In the genomic region with DNA sequence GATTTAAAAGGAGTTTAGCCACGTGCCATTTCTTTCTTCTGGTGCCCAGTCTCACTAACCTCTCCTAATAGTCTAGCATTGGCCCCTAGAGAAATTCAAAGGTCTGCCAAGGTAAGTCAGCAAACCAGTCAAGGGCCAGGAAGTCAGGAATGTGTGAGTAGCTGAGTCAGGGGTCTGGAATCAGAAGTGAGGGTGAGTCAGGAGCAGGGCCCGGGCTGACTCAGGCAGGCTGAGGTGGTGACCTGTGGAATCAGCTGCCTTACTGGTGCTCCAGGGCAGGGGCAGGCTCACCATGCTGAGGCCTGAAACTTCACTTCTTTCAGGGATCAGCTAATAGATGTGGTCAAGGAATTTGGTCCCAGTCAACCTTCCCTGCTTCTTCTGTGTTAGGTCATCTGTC, we compare ENCODE assay signal across 1 cellular context.
TF ChIP-seq lines count a peak whose summit lies in the region.

No MANE protein-coding gene starts in this region.

TF ChIP-seq in HepG2, 621 proteins besides CTCF, POLR2A, EP300 and RAD21 (continued from another document):
- TF ChIP-seq, protein P1, sequence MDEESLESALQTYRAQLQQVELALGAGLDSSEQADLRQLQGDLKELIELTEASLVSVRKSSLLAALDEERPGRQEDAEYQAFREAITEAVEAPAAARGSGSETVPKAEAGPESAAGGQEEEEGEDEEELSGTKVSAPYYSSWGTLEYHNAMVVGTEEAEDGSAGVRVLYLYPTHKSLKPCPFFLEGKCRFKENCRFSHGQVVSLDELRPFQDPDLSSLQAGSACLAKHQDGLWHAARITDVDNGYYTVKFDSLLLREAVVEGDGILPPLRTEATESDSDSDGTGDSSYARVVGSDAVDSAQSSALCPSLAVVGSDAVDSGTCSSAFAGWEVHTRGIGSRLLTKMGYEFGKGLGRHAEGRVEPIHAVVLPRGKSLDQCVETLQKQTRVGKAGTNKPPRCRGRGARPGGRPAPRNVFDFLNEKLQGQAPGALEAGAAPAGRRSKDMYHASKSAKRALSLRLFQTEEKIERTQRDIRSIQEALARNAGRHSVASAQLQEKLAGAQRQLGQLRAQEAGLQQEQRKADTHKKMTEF (CRISPR knock-in tag; IDR thresholded peaks at IDR 0.05), result no peak
- TF ChIP-seq HOXA5 (CRISPR knock-in tag; IDR thresholded peaks at IDR 0.05), result no peak
- no peak for TF ChIP-seq KLF11 (CRISPR knock-in tag; IDR thresholded peaks at IDR 0.05)
- no peak for TF ChIP-seq RBM22 (optimal IDR thresholded peaks at IDR 0.05; ENCODE audit: low read length)
- TF ChIP-seq PHF21A (CRISPR knock-in tag; IDR thresholded peaks at IDR 0.05), result no peak
- 0 out of 2 replicates have a peak, but pooled peaks have one; percentile 38 for TF ChIP-seq ZNF670 (CRISPR knock-in tag; IDR thresholded peaks at IDR 0.05; ENCODE audit: borderline replicate concordance)
- TF ChIP-seq, protein P2, sequence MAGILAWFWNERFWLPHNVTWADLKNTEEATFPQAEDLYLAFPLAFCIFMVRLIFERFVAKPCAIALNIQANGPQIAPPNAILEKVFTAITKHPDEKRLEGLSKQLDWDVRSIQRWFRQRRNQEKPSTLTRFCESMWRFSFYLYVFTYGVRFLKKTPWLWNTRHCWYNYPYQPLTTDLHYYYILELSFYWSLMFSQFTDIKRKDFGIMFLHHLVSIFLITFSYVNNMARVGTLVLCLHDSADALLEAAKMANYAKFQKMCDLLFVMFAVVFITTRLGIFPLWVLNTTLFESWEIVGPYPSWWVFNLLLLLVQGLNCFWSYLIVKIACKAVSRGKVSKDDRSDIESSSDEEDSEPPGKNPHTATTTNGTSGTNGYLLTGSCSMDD (CRISPR knock-in tag; IDR thresholded peaks at IDR 0.05), result no peak
- TF ChIP-seq, protein P3, sequence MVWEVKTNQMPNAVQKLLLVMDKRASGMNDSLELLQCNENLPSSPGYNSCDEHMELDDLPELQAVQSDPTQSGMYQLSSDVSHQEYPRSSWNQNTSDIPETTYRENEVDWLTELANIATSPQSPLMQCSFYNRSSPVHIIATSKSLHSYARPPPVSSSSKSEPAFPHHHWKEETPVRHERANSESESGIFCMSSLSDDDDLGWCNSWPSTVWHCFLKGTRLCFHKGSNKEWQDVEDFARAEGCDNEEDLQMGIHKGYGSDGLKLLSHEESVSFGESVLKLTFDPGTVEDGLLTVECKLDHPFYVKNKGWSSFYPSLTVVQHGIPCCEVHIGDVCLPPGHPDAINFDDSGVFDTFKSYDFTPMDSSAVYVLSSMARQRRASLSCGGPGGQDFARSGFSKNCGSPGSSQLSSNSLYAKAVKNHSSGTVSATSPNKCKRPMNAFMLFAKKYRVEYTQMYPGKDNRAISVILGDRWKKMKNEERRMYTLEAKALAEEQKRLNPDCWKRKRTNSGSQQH (CRISPR knock-in tag; IDR thresholded peaks at IDR 0.05; ENCODE audit: low read depth), result no peak
- TF ChIP-seq, protein P4, sequence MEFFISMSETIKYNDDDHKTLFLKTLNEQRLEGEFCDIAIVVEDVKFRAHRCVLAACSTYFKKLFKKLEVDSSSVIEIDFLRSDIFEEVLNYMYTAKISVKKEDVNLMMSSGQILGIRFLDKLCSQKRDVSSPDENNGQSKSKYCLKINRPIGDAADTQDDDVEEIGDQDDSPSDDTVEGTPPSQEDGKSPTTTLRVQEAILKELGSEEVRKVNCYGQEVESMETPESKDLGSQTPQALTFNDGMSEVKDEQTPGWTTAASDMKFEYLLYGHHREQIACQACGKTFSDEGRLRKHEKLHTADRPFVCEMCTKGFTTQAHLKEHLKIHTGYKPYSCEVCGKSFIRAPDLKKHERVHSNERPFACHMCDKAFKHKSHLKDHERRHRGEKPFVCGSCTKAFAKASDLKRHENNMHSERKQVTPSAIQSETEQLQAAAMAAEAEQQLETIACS (CRISPR knock-in tag; IDR thresholded peaks at IDR 0.05), result no peak
- no peak for TF ChIP-seq ZNF335 (CRISPR knock-in tag; IDR thresholded peaks at IDR 0.05)
- TF ChIP-seq ZNF589 (CRISPR knock-in tag; conservative IDR thresholded peaks at IDR 0.05), result no peak
- TF ChIP-seq, protein P5, sequence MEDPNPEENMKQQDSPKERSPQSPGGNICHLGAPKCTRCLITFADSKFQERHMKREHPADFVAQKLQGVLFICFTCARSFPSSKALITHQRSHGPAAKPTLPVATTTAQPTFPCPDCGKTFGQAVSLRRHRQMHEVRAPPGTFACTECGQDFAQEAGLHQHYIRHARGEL (CRISPR knock-in tag; IDR thresholded peaks at IDR 0.05), result no peak
- TF ChIP-seq, protein P6, sequence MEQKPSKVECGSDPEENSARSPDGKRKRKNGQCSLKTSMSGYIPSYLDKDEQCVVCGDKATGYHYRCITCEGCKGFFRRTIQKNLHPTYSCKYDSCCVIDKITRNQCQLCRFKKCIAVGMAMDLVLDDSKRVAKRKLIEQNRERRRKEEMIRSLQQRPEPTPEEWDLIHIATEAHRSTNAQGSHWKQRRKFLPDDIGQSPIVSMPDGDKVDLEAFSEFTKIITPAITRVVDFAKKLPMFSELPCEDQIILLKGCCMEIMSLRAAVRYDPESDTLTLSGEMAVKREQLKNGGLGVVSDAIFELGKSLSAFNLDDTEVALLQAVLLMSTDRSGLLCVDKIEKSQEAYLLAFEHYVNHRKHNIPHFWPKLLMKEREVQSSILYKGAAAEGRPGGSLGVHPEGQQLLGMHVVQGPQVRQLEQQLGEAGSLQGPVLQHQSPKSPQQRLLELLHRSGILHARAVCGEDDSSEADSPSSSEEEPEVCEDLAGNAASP (CRISPR knock-in tag; IDR thresholded peaks at IDR 0.05; ENCODE audit: borderline replicate concordance), result peak; percentile 43; the same call in 1 of the 2 replicates
- TF ChIP-seq ZNF510 (CRISPR knock-in tag; IDR thresholded peaks at IDR 0.05; ENCODE audit: low read depth), result no peak
- TF ChIP-seq, protein P7, sequence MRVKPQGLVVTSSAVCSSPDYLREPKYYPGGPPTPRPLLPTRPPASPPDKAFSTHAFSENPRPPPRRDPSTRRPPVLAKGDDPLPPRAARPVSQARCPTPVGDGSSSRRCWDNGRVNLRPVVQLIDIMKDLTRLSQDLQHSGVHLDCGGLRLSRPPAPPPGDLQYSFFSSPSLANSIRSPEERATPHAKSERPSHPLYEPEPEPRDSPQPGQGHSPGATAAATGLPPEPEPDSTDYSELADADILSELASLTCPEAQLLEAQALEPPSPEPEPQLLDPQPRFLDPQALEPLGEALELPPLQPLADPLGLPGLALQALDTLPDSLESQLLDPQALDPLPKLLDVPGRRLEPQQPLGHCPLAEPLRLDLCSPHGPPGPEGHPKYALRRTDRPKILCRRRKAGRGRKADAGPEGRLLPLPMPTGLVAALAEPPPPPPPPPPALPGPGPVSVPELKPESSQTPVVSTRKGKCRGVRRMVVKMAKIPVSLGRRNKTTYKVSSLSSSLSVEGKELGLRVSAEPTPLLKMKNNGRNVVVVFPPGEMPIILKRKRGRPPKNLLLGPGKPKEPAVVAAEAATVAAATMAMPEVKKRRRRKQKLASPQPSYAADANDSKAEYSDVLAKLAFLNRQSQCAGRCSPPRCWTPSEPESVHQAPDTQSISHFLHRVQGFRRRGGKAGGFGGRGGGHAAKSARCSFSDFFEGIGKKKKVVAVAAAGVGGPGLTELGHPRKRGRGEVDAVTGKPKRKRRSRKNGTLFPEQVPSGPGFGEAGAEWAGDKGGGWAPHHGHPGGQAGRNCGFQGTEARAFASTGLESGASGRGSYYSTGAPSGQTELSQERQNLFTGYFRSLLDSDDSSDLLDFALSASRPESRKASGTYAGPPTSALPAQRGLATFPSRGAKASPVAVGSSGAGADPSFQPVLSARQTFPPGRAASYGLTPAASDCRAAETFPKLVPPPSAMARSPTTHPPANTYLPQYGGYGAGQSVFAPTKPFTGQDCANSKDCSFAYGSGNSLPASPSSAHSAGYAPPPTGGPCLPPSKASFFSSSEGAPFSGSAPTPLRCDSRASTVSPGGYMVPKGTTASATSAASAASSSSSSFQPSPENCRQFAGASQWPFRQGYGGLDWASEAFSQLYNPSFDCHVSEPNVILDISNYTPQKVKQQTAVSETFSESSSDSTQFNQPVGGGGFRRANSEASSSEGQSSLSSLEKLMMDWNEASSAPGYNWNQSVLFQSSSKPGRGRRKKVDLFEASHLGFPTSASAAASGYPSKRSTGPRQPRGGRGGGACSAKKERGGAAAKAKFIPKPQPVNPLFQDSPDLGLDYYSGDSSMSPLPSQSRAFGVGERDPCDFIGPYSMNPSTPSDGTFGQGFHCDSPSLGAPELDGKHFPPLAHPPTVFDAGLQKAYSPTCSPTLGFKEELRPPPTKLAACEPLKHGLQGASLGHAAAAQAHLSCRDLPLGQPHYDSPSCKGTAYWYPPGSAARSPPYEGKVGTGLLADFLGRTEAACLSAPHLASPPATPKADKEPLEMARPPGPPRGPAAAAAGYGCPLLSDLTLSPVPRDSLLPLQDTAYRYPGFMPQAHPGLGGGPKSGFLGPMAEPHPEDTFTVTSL (CRISPR knock-in tag; IDR thresholded peaks at IDR 0.05; ENCODE audit: borderline replicate concordance), result peak; percentile 54; the same call in 1 of the 2 replicates
- TF ChIP-seq CAMTA2 (CRISPR knock-in tag; IDR thresholded peaks at IDR 0.05; ENCODE audit: borderline replicate concordance), result no peak
- TF ChIP-seq ZNF547 (CRISPR knock-in tag; IDR thresholded peaks at IDR 0.05), result no peak
- no peak for TF ChIP-seq ZNF253 (CRISPR knock-in tag; IDR thresholded peaks at IDR 0.05; ENCODE audit: borderline replicate concordance)
- no peak for TF ChIP-seq KLF9 (CRISPR knock-in tag; IDR thresholded peaks at IDR 0.05; ENCODE audit: low read depth)
- TF ChIP-seq, protein P8, sequence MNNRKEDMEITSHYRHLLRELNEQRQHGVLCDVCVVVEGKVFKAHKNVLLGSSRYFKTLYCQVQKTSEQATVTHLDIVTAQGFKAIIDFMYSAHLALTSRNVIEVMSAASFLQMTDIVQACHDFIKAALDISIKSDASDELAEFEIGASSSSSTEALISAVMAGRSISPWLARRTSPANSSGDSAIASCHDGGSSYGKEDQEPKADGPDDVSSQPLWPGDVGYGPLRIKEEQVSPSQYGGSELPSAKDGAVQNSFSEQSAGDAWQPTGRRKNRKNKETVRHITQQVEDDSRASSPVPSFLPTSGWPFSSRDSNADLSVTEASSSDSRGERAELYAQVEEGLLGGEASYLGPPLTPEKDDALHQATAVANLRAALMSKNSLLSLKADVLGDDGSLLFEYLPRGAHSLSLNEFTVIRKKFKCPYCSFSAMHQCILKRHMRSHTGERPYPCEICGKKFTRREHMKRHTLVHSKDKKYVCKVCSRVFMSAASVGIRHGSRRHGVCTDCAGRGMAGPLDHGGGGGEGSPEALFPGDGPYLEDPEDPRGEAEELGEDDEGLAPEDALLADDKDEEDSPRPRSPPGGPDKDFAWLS (CRISPR knock-in tag; IDR thresholded peaks at IDR 0.05; ENCODE audit: borderline replicate concordance), result no peak
- no peak for TF ChIP-seq ZC3H13 (CRISPR knock-in tag; IDR thresholded peaks at IDR 0.05)
- TF ChIP-seq ZNF207 (IDR thresholded peaks at IDR 0.05; ENCODE audit: borderline replicate concordance), result no peak
- no peak for TF ChIP-seq JARID2 (CRISPR knock-in tag; IDR thresholded peaks at IDR 0.05; ENCODE audit: insufficient replicate concordance)
- TF ChIP-seq, protein P9, sequence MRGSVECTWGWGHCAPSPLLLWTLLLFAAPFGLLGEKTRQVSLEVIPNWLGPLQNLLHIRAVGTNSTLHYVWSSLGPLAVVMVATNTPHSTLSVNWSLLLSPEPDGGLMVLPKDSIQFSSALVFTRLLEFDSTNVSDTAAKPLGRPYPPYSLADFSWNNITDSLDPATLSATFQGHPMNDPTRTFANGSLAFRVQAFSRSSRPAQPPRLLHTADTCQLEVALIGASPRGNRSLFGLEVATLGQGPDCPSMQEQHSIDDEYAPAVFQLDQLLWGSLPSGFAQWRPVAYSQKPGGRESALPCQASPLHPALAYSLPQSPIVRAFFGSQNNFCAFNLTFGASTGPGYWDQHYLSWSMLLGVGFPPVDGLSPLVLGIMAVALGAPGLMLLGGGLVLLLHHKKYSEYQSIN (CRISPR knock-in tag; IDR thresholded peaks at IDR 0.05; ENCODE audit: borderline replicate concordance), result no peak
- TF ChIP-seq, protein P10, sequence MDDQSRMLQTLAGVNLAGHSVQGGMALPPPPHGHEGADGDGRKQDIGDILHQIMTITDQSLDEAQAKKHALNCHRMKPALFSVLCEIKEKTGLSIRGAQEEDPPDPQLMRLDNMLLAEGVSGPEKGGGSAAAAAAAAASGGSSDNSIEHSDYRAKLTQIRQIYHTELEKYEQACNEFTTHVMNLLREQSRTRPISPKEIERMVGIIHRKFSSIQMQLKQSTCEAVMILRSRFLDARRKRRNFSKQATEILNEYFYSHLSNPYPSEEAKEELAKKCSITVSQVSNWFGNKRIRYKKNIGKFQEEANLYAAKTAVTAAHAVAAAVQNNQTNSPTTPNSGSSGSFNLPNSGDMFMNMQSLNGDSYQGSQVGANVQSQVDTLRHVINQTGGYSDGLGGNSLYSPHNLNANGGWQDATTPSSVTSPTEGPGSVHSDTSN (CRISPR knock-in tag; IDR thresholded peaks at IDR 0.05; ENCODE audit: borderline replicate concordance), result no peak
- no peak for TF ChIP-seq ZNF563 (CRISPR knock-in tag; IDR thresholded peaks at IDR 0.05)
- no peak for TF ChIP-seq ZNF781 (CRISPR knock-in tag; IDR thresholded peaks at IDR 0.05; ENCODE audit: borderline replicate concordance, not compliant biosample characterization)
- TF ChIP-seq ZNF792 (CRISPR knock-in tag; IDR thresholded peaks at IDR 0.05), result no peak
- TF ChIP-seq KLF15 (CRISPR knock-in tag; IDR thresholded peaks at IDR 0.05; ENCODE audit: borderline replicate concordance), result no peak
- TF ChIP-seq ZNF501 (CRISPR knock-in tag; IDR thresholded peaks at IDR 0.05), result no peak
- TF ChIP-seq, protein P11, sequence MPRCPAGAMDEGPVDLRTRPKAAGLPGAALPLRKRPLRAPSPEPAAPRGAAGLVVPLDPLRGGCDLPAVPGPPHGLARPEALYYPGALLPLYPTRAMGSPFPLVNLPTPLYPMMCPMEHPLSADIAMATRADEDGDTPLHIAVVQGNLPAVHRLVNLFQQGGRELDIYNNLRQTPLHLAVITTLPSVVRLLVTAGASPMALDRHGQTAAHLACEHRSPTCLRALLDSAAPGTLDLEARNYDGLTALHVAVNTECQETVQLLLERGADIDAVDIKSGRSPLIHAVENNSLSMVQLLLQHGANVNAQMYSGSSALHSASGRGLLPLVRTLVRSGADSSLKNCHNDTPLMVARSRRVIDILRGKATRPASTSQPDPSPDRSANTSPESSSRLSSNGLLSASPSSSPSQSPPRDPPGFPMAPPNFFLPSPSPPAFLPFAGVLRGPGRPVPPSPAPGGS (CRISPR knock-in tag; IDR thresholded peaks at IDR 0.05), result no peak
- TF ChIP-seq, protein P12, sequence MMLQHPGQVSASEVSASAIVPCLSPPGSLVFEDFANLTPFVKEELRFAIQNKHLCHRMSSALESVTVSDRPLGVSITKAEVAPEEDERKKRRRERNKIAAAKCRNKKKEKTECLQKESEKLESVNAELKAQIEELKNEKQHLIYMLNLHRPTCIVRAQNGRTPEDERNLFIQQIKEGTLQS (CRISPR knock-in tag; IDR thresholded peaks at IDR 0.05), result peak; percentile 87
- TF ChIP-seq ATF7-NPFF (CRISPR knock-in tag; IDR thresholded peaks at IDR 0.05; ENCODE audit: low read depth), result no peak
- peak; percentile 40; the same call in 1 of the 2 replicates for TF ChIP-seq MED1 (CRISPR knock-in tag; IDR thresholded peaks at IDR 0.05)
- TF ChIP-seq ATM (IDR thresholded peaks at IDR 0.05; ENCODE audit: borderline replicate concordance), result no peak
